Comparison of ENCODE assay signal across 21 cellular contexts in genomic region chr9:23563497-23563896, GRCh38.
A peak's percentile ranks its signal among the peaks of the same experiment; 100 is the strongest.
DNase-seq lines count a peak whose midpoint lies in the region; ATAC-seq, FAIRE-seq and TF ChIP-seq lines count a peak whose summit lies in the region.
"Had no signal": no experiment of that assay in that cellular context is flagged by ENCODE, and none has a peak within 500 bp of the region (broad histone marks: within the 10 kb centered on the region; RNA-seq: fewer than 3 reads in every experiment).

No MANE protein-coding gene starts in this region.

- peak; percentile 39 for DNase-seq in AG10803 (ENCODE audit: low read depth)
- peak; percentile 31 for DNase-seq in NCI-H226
- no peak for DNase-seq in GM12878 (ENCODE audit: low read depth, low spot score)
- DNase-seq in neuronal stem cell (ENCODE audit: low spot score), result no peak
- DNase-seq in NOMO-1 treated with dmso at 0.1 percent for 144 hours (lab: John Stamatoyannopoulos, UW; ENCODE audit: unreplicated experiment), result no peak
- no peak for DNase-seq in activated CD8-positive, alpha-beta T cell treated with anti-CD3 and anti-CD28 coated beads, Interleukin-2, amount 10 ng/mL, durations not matched to agents 7 days and 5 days
- no peak for DNase-seq in NCI-H2107 treated with DMSO at 0.1 percent for 48 hours (lab: John Stamatoyannopoulos, UW; ENCODE audit: unreplicated experiment)
- DNase-seq: Calu3; CD4-positive, CD25-positive, alpha-beta regulatory T cell; DMS79; GOT3; MM.1S; NCI-H1105; NCI-H187 treated with DMSO at 0.1 percent for 48 hours; NCI-H2171; NCI-H774; SHP77 treated with DMSO at 0.1 percent for 48 hours had no signal

- H3K27me3 ChIP-seq in GM12878 (replicated peaks in 1 of 2; ENCODE audit: control insufficient read depth in 2 of 2, insufficient read depth in 2 of 2, low read length in 1 of 2) (no peaks in the 10 kb centered on the region), neuronal stem cell (ENCODE audit: control insufficient read depth in 3 of 3, insufficient read depth in 3 of 3, low read depth in 1 of 3, low read length in 3 of 3) (no peaks in the 10 kb centered on the region)

- no peak overlapping the region for H2BK12ac ChIP-seq in neuronal stem cell (ENCODE audit: low read length)

- in situ Hi-C loops in GM12878 (cut with MboI), result no loop called here

- H2BK5ac ChIP-seq in neuronal stem cell (ENCODE audit: low read length), result no peak overlapping the region

- POLR2A ChIA-PET in GM12878 (lab: Charles Lee), result no interaction called here
- POLR2A ChIA-PET in activated CD8-positive, alpha-beta T cell treated with anti-CD3 and anti-CD28 coated beads, Interleukin-2, amount 10 ng/mL, durations not matched to agents 7 days and 5 days (lab: Charles Lee), result no interaction called here

- no peak overlapping the region for H4K91ac ChIP-seq in neuronal stem cell (ENCODE audit: low read depth, low read length, poor library complexity)

- no peak overlapping the region for H2AK5ac ChIP-seq in neuronal stem cell (ENCODE audit: low read depth, low read length)

- no peak overlapping the region for H4K8ac ChIP-seq in neuronal stem cell (ENCODE audit: low read depth, low read length)

- no peak overlapping the region for H3K18ac ChIP-seq in neuronal stem cell (ENCODE audit: low read length)

- TF ChIP-seq RAD21 in GM12878 (IDR thresholded peaks at IDR 0.05; ENCODE audit: insufficient read depth, low read depth, low read length), result no peak

- FAIRE-seq in GM12878 (lab: Jason Lieb, UNC), result peak; percentile 95

- H3K9me3 ChIP-seq in GM12878 (replicated peaks; ENCODE audit: control insufficient read depth, insufficient read depth, low read length) (no peaks in the 10 kb centered on the region), neuronal stem cell (replicated peaks in 1 of 2; ENCODE audit: control insufficient read depth in 2 of 2, insufficient read depth in 1 of 2, low read depth in 1 of 2, low read length in 2 of 2) (no peaks in the 10 kb centered on the region)

- H3K23ac ChIP-seq in neuronal stem cell (ENCODE audit: low read depth, low read length, poor library complexity), result no peak overlapping the region

- TF ChIP-seq CTCF in AG10803 (conservative IDR thresholded peaks at IDR 0.05; ENCODE audit: low read length) (no peak), GM12878 (IDR thresholded peaks at IDR 0.05 in 2 of 3, conservative IDR thresholded peaks at IDR 0.05 in 1 of 3; ENCODE audit: control insufficient read depth in 2 of 3, extremely low read depth in 1 of 3, insufficient read depth in 1 of 3, low read depth in 3 of 3, low read length in 3 of 3) (no peak)

- H2BK15ac ChIP-seq in neuronal stem cell (ENCODE audit: low read length), result no peak overlapping the region

- SMC1A ChIA-PET in GM12878 (lab: Charles Lee; ENCODE audit: uncharacterized antibody, unreplicated experiment), result interaction anchor here (1.1 kb wide), 1 partner anchor 38 kb away, joined by 3 read pairs; no protein-coding TSS in a partner anchor

- no peaks in the 10 kb centered on the region for H3K4me1 ChIP-seq in GM12878 (ENCODE audit: control insufficient read depth, insufficient read depth, low read length)
- H3K4me1 ChIP-seq in neuronal stem cell (ENCODE audit: control insufficient read depth in 2 of 2, insufficient read depth in 1 of 2, low read depth in 1 of 2, low read length in 2 of 2), result no peaks in the 10 kb centered on the region

- no peak overlapping the region for H2BK120ac ChIP-seq in neuronal stem cell (ENCODE audit: low read depth, low read length)

- no peaks in the 10 kb centered on the region for H3K79me1 ChIP-seq in neuronal stem cell (ENCODE audit: low read depth, low read length)

- RAD21 ChIA-PET in GM12878 (lab: Charles Lee; ENCODE audit: unreplicated experiment), result no interaction called here

- no peaks in the 10 kb centered on the region for H3K27me3 Mint-ChIP-seq in activated CD8-positive, alpha-beta T cell treated with anti-CD3 and anti-CD28 coated beads, Interleukin-2, amount 10 ng/mL, durations not matched to agents 7 days and 5 days (ENCODE audit: low read depth)
- H3K27me3 Mint-ChIP-seq: CD4-positive, CD25-positive, alpha-beta regulatory T cell had no signal

- H3K4ac ChIP-seq in neuronal stem cell (ENCODE audit: low read length), result no peak overlapping the region

- H3K4me3 ChIP-seq in AG10803 (ENCODE audit: low read length) (no peak overlapping the region), GM12878 (no peak overlapping the region), neuronal stem cell (ENCODE audit: low read length in 2 of 2) (no peak overlapping the region)

- no peaks in the 10 kb centered on the region for H3K79me2 ChIP-seq in GM12878 (ENCODE audit: control insufficient read depth, insufficient read depth, low read length)

- no peaks in the 10 kb centered on the region for H3K36me3 Mint-ChIP-seq in activated CD8-positive, alpha-beta T cell treated with anti-CD3 and anti-CD28 coated beads, Interleukin-2, amount 10 ng/mL, durations not matched to agents 7 days and 5 days (ENCODE audit: low read depth)
- H3K36me3 Mint-ChIP-seq: CD4-positive, CD25-positive, alpha-beta regulatory T cell had no signal

- no peaks in the 10 kb centered on the region for H3K4me1 Mint-ChIP-seq in activated CD8-positive, alpha-beta T cell treated with anti-CD3 and anti-CD28 coated beads, Interleukin-2, amount 10 ng/mL, durations not matched to agents 7 days and 5 days (ENCODE audit: low read depth)
- H3K4me1 Mint-ChIP-seq: CD4-positive, CD25-positive, alpha-beta regulatory T cell had no signal

- no peak overlapping the region for H3K14ac ChIP-seq in neuronal stem cell (ENCODE audit: low read length)

- no peak for TF ChIP-seq POLR2A in GM12878 (IDR thresholded peaks at IDR 0.05; ENCODE audit: low read depth, low read length)

- H4K20me1 ChIP-seq in GM12878 (ENCODE audit: control insufficient read depth, insufficient read depth), result no peaks in the 10 kb centered on the region

- intact Hi-C loops in GM12878 (cut with micrococcal nuclease; ENCODE audit: unreplicated experiment), result no loop called here

- H2AFZ ChIP-seq in GM12878 (ENCODE audit: control insufficient read depth, low read depth, low read length) (no peak overlapping the region), neuronal stem cell (ENCODE audit: low read length) (peak overlapping the region; percentile 12)

- ATAC-seq in GM12878 (no peak), HG03175 (IDR thresholded peaks at IDR 0.05; ENCODE audit: unreplicated experiment) (no peak)
- no peak for ATAC-seq in activated CD8-positive, alpha-beta T cell treated with anti-CD3 and anti-CD28 coated beads, Interleukin-2, amount 10 ng/mL, durations not matched to agents 7 days and 5 days
- ATAC-seq: Panc1 had no signal

- no peaks in the 10 kb centered on the region for H3K36me3 ChIP-seq in GM12878 (ENCODE audit: control insufficient read depth in 2 of 2, insufficient read depth in 2 of 2, low read length in 1 of 2)
- no peaks in the 10 kb centered on the region for H3K36me3 ChIP-seq in neuronal stem cell (replicated peaks in 1 of 2; ENCODE audit: control insufficient read depth in 2 of 2, insufficient read depth in 2 of 2, low read length in 2 of 2)

- CTCF ChIA-PET in GM12878 (lab: Yijun Ruan, JAX), result interaction anchor here (0.7 kb wide), 1 partner anchor 17 kb away, joined by 3 read pairs; no protein-coding TSS in a partner anchor
- CTCF ChIA-PET in activated CD8-positive, alpha-beta T cell treated with anti-CD3 and anti-CD28 coated beads, Interleukin-2, amount 10 ng/mL, durations not matched to agents 7 days and 5 days (lab: Charles Lee), result no interaction called here

- no peak overlapping the region for H3K4me3 Mint-ChIP-seq in activated CD8-positive, alpha-beta T cell treated with anti-CD3 and anti-CD28 coated beads, Interleukin-2, amount 10 ng/mL, durations not matched to agents 7 days and 5 days
- H3K4me3 Mint-ChIP-seq: CD4-positive, CD25-positive, alpha-beta regulatory T cell had no signal

- no TSS peak for BruUV-seq in GM12878 (replicated peaks; lab: Mats Ljungman, UMichigan)

- H3K9me3 Mint-ChIP-seq in activated CD8-positive, alpha-beta T cell treated with anti-CD3 and anti-CD28 coated beads, Interleukin-2, amount 10 ng/mL, durations not matched to agents 7 days and 5 days (ENCODE audit: insufficient read depth), result no peaks in the 10 kb centered on the region

- H3K9ac ChIP-seq in GM12878 (ENCODE audit: control insufficient read depth, insufficient read depth, low read length) (no peak overlapping the region), neuronal stem cell (ENCODE audit: low read depth, low read length, poor library complexity) (no peak overlapping the region)
- H3K9ac ChIP-seq: KMS-11 had no signal

- no peak overlapping the region for H3K27ac ChIP-seq in GM12878 (ENCODE audit: control insufficient read depth, insufficient read depth)
- no peak overlapping the region for H3K27ac ChIP-seq in neuronal stem cell (replicated peaks; ENCODE audit: low read length)
- H3K27ac ChIP-seq: HL-60, KMS-11 had no signal

- no peak for TF ChIP-seq EP300 in GM12878 (IDR thresholded peaks at IDR 0.05; ENCODE audit: borderline replicate concordance in 1 of 2, control insufficient read depth in 1 of 2, low read depth in 2 of 2, low read length in 2 of 2)

- WGBS in GM12878 (ENCODE audit: insufficient coverage, insufficient replicate concordance, low lambda C conversion rate, missing lambda C conversion rate), result 4% methylated on average over 4 of the region's 4 CpGs
- no CpG with 5 or more reads among the region's 4 CpGs for WGBS in neuronal stem cell (ENCODE audit: extremely low coverage in 2 of 2, insufficient read length in 2 of 2, insufficient replicate concordance in 1 of 2), 2 donors

- no peak overlapping the region for H3K27ac Mint-ChIP-seq in activated CD8-positive, alpha-beta T cell treated with anti-CD3 and anti-CD28 coated beads, Interleukin-2, amount 10 ng/mL, durations not matched to agents 7 days and 5 days
- H3K27ac Mint-ChIP-seq: CD4-positive, CD25-positive, alpha-beta regulatory T cell had no signal

- H3K4me2 ChIP-seq in GM12878 (ENCODE audit: control insufficient read depth, insufficient read depth), result no peak overlapping the region
- no peak overlapping the region for H3K4me2 ChIP-seq in neuronal stem cell (ENCODE audit: insufficient read depth, low read length, poor library complexity, severe bottlenecking)
- H3K4me2 ChIP-seq: KMS-11 had no signal

TF ChIP-seq in GM12878, 131 proteins besides CTCF, POLR2A, EP300 and RAD21:
- TF ChIP-seq JUNB (IDR thresholded peaks at IDR 0.05), result no peak
- TF ChIP-seq MTA2 (IDR thresholded peaks at IDR 0.05; ENCODE audit: low read depth), result no peak
- TF ChIP-seq STAT1 (conservative IDR thresholded peaks at IDR 0.05), result no peak
- TF ChIP-seq RUNX3 (IDR thresholded peaks at IDR 0.05; ENCODE audit: low read length), result no peak

Comparison
In these comparisons a context has a peak if more than half of its experiments do, and no peak if none do; other contexts are left out.
1. DNase-seq: peak in AG10803 (single experiment) and NCI-H226 (single experiment); none in GM12878 (single experiment), neuronal stem cell (single experiment), NOMO-1 treated with dmso at 0.1 percent for 144 hours (single experiment), activated CD8-positive, alpha-beta T cell treated with anti-CD3 and anti-CD28 coated beads, Interleukin-2, amount 10 ng/mL, durations not matched to agents 7 days and 5 days (single experiment) and NCI-H2107 treated with DMSO at 0.1 percent for 48 hours (single experiment).